ENCODE assay signal across 15 cellular contexts in the genomic region with DNA sequence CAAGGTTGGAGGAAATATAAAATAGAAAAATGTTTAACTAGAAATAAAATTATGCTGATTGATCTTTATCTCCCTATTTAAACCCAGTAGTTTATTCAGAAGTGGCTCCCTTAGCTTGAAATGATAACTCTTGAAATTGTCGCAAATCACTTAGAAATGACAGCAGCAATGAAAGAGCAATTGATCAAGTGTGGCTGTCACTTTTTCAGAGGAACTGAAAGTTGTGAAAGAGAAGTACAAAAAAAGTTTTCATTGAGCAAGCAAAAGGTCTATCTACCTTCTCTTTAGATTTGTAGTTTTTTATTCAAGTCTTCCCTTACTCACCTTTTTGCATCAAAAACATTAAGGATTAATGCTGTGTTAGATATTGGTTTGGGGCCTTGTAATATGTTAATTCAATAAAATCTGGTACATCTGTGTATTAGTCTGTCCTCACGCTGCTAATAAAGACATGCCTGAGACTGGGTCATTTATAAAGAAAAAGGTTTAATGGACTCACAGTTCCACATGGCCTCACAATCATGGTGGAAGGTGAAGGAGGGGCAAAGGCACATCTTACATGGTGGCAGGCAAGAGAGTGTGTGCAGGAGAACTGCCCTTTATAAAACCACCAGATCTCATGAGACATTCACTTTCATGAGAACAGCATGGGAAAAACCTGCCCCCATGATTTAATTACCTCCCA. TPM values are rescaled to one million over a fixed set of nuclear protein-coding genes. Genes with fewer than 3 reads are reported as not detected.
DNase-seq lines count a peak whose midpoint lies in the region; ATAC-seq and TF ChIP-seq lines count a peak whose summit lies in the region.
"Had no signal": no experiment of that assay in that cellular context is flagged by ENCODE, and none has a peak within 500 bp of the region (broad histone marks: within the 10 kb centered on the region; RNA-seq: fewer than 3 reads in every experiment).

No MANE protein-coding gene starts in this region.

- H3K4me1 Mint-ChIP-seq in dendritic cell treated with granulocyte-macrophage colony-stimulating factor and Interleukin-4, amounts not matched to agents 40 ng/mL and 50 ng/mL, for 4 days (ENCODE audit: low read depth): peaks cover 43% of the 10 kb centered on the region
- no peaks in the 10 kb centered on the region for H3K4me1 Mint-ChIP-seq in neural progenitor cell

- H3K9ac ChIP-seq in Karpas-422 (ENCODE audit: low read length) (no peak overlapping the region), GM23248 (no peak overlapping the region), neural progenitor cell (no peak overlapping the region)

- peak overlapping the region; percentile 45 for H3K4me2 ChIP-seq in Karpas-422 (ENCODE audit: low read depth, low read length, poor library complexity, severe bottlenecking)
- no peak overlapping the region for H3K4me2 ChIP-seq in GM23248 (ENCODE audit: unreplicated experiment)
- no peak overlapping the region for H3K4me2 ChIP-seq in neural progenitor cell

- no peaks in the 10 kb centered on the region for H3K36me3 ChIP-seq in Karpas-422 (ENCODE audit: insufficient read depth, low read length)
- no peaks in the 10 kb centered on the region for H3K36me3 ChIP-seq in GM23248 (ENCODE audit: low read depth)
- H3K36me3 ChIP-seq in neural progenitor cell: no peaks in the 10 kb centered on the region
- H3K36me3 ChIP-seq: thoracic aorta had no signal

- H3K9me3 Mint-ChIP-seq in dendritic cell treated with granulocyte-macrophage colony-stimulating factor and Interleukin-4, amounts not matched to agents 40 ng/mL and 50 ng/mL, for 4 days: no peaks in the 10 kb centered on the region
- H3K9me3 Mint-ChIP-seq in neural progenitor cell: peaks cover 7% of the 10 kb centered on the region

- WGBS in GM23248 (ENCODE audit: low coverage in 1 of 2, low lambda C conversion rate in 2 of 2, missing lambda C conversion rate in 2 of 2), 2 experiments: 92 to 95% methylated on average over 2 of the region's 2 CpGs

- H3K79me2 ChIP-seq in Karpas-422 (ENCODE audit: low read length) (no peaks in the 10 kb centered on the region), GM23248 (ENCODE audit: insufficient read depth) (peaks cover 57% of the 10 kb centered on the region), neural progenitor cell (ENCODE audit: low read depth) (no peaks in the 10 kb centered on the region)

- H2AFZ ChIP-seq in Karpas-422 (ENCODE audit: low read length) (no peak overlapping the region), GM23248 (no peak overlapping the region), neural progenitor cell (replicated peaks) (no peak overlapping the region)

- 0 out of 2 replicates have a peak, but pooled peaks cover 3% of the 10 kb centered on the region for H3K9me3 ChIP-seq in Karpas-422 (ENCODE audit: low read length)
- H3K9me3 ChIP-seq in GM23248 (ENCODE audit: low read depth): no peaks in the 10 kb centered on the region
- H3K9me3 ChIP-seq in neural progenitor cell (ENCODE audit: low read depth): no peaks in the 10 kb centered on the region
- H3K9me3 ChIP-seq: thoracic aorta had no signal

- no peaks in the 10 kb centered on the region for H3K27me3 Mint-ChIP-seq in dendritic cell treated with granulocyte-macrophage colony-stimulating factor and Interleukin-4, amounts not matched to agents 40 ng/mL and 50 ng/mL, for 4 days
- no peaks in the 10 kb centered on the region for H3K27me3 Mint-ChIP-seq in neural progenitor cell (ENCODE audit: insufficient read depth, low read depth)
- H3K27me3 Mint-ChIP-seq: activated CD8-positive, alpha-beta memory T cell treated with anti-CD3 and anti-CD28 coated beads, Interleukin-2, amount 10 ng/mL, durations not matched to agents 7 days and 5 days had no signal

- peak; percentile 64 for DNase-seq in SIG-M5 treated with dmso at 0.1 percent for 504 hours (lab: John Stamatoyannopoulos, UW; ENCODE audit: unreplicated experiment)
- no peak for DNase-seq in SIG-M5 (lab: John Stamatoyannopoulos, UW)
- peak; percentile 83 for DNase-seq in Karpas-422
- DNase-seq in NCI-H524 treated with DMSO at 0.1 percent for 48 hours (lab: John Stamatoyannopoulos, UW): no peak
- DNase-seq in GM23248: no peak
- no peak for DNase-seq in neural progenitor cell (ENCODE audit: low spot score)
- DNase-seq: activated CD8-positive, alpha-beta memory T cell treated with anti-CD3 and anti-CD28 coated beads, Interleukin-2, amount 10 ng/mL, durations not matched to agents 7 days and 5 days; GOT3; IMR-90; nephron progenitor cell; T-helper 2 cell had no signal

- H3K4me3 ChIP-seq in Karpas-422 (ENCODE audit: low read length) (no peak overlapping the region), GM23248 (no peak overlapping the region), neural progenitor cell (no peak overlapping the region)
- H3K4me3 ChIP-seq: thoracic aorta had no signal

- peak overlapping the region; percentile 39 for H3K27ac Mint-ChIP-seq in dendritic cell treated with granulocyte-macrophage colony-stimulating factor and Interleukin-4, amounts not matched to agents 40 ng/mL and 50 ng/mL, for 4 days
- no peak overlapping the region for H3K27ac Mint-ChIP-seq in neural progenitor cell
- H3K27ac Mint-ChIP-seq: activated CD8-positive, alpha-beta memory T cell treated with anti-CD3 and anti-CD28 coated beads, Interleukin-2, amount 10 ng/mL, durations not matched to agents 7 days and 5 days; nephron progenitor cell had no signal

- H3K9me2 ChIP-seq in Karpas-422 (replicated peaks; ENCODE audit: insufficient read depth, low read length) (no peaks in the 10 kb centered on the region), GM23248 (ENCODE audit: insufficient read depth) (no peaks in the 10 kb centered on the region)

- H4K20me1 ChIP-seq in Karpas-422 (ENCODE audit: insufficient read depth, low read depth, low read length) (no peaks in the 10 kb centered on the region), GM23248 (ENCODE audit: insufficient read depth) (no peaks in the 10 kb centered on the region), neural progenitor cell (ENCODE audit: low read depth) (no peaks in the 10 kb centered on the region)

- ATAC-seq in GM21423 (IDR thresholded peaks at IDR 0.05; ENCODE audit: unreplicated experiment): peak; percentile 72
- ATAC-seq: activated CD8-positive, alpha-beta memory T cell treated with anti-CD3 and anti-CD28 coated beads, Interleukin-2, amount 10 ng/mL, durations not matched to agents 7 days and 5 days had no signal

- H3K4me1 ChIP-seq in Karpas-422 (ENCODE audit: low read length): peaks cover 20% of the 10 kb centered on the region
- H3K4me1 ChIP-seq in GM23248 (ENCODE audit: insufficient read depth): no peaks in the 10 kb centered on the region
- H3K4me1 ChIP-seq in neural progenitor cell: no peaks in the 10 kb centered on the region

- no peak for TF ChIP-seq CTCF in neural progenitor cell (IDR thresholded peaks at IDR 0.05)

- H3K36me3 Mint-ChIP-seq in dendritic cell treated with granulocyte-macrophage colony-stimulating factor and Interleukin-4, amounts not matched to agents 40 ng/mL and 50 ng/mL, for 4 days (ENCODE audit: low read depth): peaks cover 35% of the 10 kb centered on the region
- peaks cover 8% of the 10 kb centered on the region for H3K36me3 Mint-ChIP-seq in neural progenitor cell

- H3F3A ChIP-seq in GM23248 (ENCODE audit: insufficient read depth): no peaks in the 10 kb centered on the region
- no peaks in the 10 kb centered on the region for H3F3A ChIP-seq in neural progenitor cell (ENCODE audit: low read depth)

- in situ Hi-C loops in GM23248 (cut with MboI): no loop called here

- H3K4me3 Mint-ChIP-seq in dendritic cell treated with granulocyte-macrophage colony-stimulating factor and Interleukin-4, amounts not matched to agents 40 ng/mL and 50 ng/mL, for 4 days: no peak overlapping the region
- H3K4me3 Mint-ChIP-seq in neural progenitor cell: no peak overlapping the region
- H3K4me3 Mint-ChIP-seq: activated CD8-positive, alpha-beta memory T cell treated with anti-CD3 and anti-CD28 coated beads, Interleukin-2, amount 10 ng/mL, durations not matched to agents 7 days and 5 days; nephron progenitor cell had no signal

- no peaks in the 10 kb centered on the region for H3K27me3 ChIP-seq in Karpas-422 (ENCODE audit: low read length)
- H3K27me3 ChIP-seq in GM23248 (replicated peaks; ENCODE audit: insufficient read depth): no peaks in the 10 kb centered on the region
- no peaks in the 10 kb centered on the region for H3K27me3 ChIP-seq in neural progenitor cell

- intact Hi-C loops in dendritic cell treated with granulocyte-macrophage colony-stimulating factor and Interleukin-4, amounts not matched to agents 40 ng/mL and 50 ng/mL, for 4 days (cut with micrococcal nuclease): no loop called here

- peak overlapping the region; percentile 84 for H3K27ac ChIP-seq in Karpas-422 (ENCODE audit: low read length)
- no peak overlapping the region for H3K27ac ChIP-seq in GM23248
- H3K27ac ChIP-seq in neural progenitor cell: no peak overlapping the region
- H3K27ac ChIP-seq: 22Rv1, thoracic aorta had no signal

RNA-seq across cellular contexts. Expression of a gene that starts 48.3 kb away (rescaled TPM):
- total RNA-seq in Karpas-422 (2014; rRNA removed; shearing (Covaris generic); ENCODE audit: low replicate concordance): 2.4 and 8.3 TPM in 2 replicates
- total RNA-seq in GM23248 (2014; rRNA removed; shearing (Covaris generic)): 5.7 and 7.3 TPM in 2 replicates
- polyA plus RNA-seq in GM23248 (2016; fragmentation: Nextera tagmentation; extraction: Ambion mirVana): 3.5 and 3.6 TPM in 2 replicates
- 5.3 and 5.5 TPM in 2 replicates for total RNA-seq in neural progenitor cell (ENCODE audit: low replicate concordance)

Comparison
In these comparisons a context has a peak if more than half of its experiments do, and no peak if none do; other contexts are left out.
1. DNase-seq: peak in SIG-M5 treated with dmso at 0.1 percent for 504 hours (single experiment) and Karpas-422 (single experiment); none in SIG-M5 (single experiment), NCI-H524 treated with DMSO at 0.1 percent for 48 hours (single experiment), GM23248 (single experiment) and neural progenitor cell (single experiment).